15 cellular contexts compared by ENCODE assay signal in genomic region chrX:10062352-10062751, GRCh38.
DNase-seq lines count a peak whose midpoint lies in the region; ATAC-seq and TF ChIP-seq lines count a peak whose summit lies in the region.
"Had no signal": no experiment of that assay in that cellular context is flagged by ENCODE, and none has a peak within 500 bp of the region (broad histone marks: within the 10 kb centered on the region; RNA-seq: fewer than 3 reads in every experiment).

No MANE protein-coding gene starts in this region.

- intact Hi-C loops in activated B cell treated with CpG ODN at 0.5 μM for 24 hours (cut with micrococcal nuclease) = loop anchor here (5.0 kb wide), 1 partner anchor 50 kb away; no protein-coding TSS in a partner anchor

- H3K27ac Mint-ChIP-seq in activated B cell treated with CpG ODN at 0.5 μM for 24 hours = peak overlapping the region; percentile 8
- H3K27ac Mint-ChIP-seq in stimulated activated memory B cell treated with anti-CD40 and anti-IgM and Interleukin-4, amounts not matched to agents 10 μg/mL and 1 μg/mL and 100 μg/mL, for 72 hours = no peak overlapping the region
- H3K27ac Mint-ChIP-seq in activated naive CD8-positive, alpha-beta T cell treated with anti-CD3 and anti-CD28 coated beads, Interleukin-2, amount 50 U/mL, for 24 hours = no peak overlapping the region
- H3K27ac Mint-ChIP-seq: activated T-helper 1 cell treated with anti-CD3 and anti-CD28 coated beads, Interleukin-12 subunit alpha, Interleukin-12 subunit beta, Interleukin-2, Interleukin-4 antibody, amounts not matched to agents 30 ng/mL and 10 ng/mL and 1 ng/mL, durations not matched to agents 14 hours and 24 hours and 36 hours; CD4-positive, CD25-positive, alpha-beta regulatory T cell; naive thymus-derived CD4-positive, alpha-beta T cell had no signal

- peaks cover 43% of the 10 kb centered on the region for H3K4me1 Mint-ChIP-seq in activated B cell treated with CpG ODN at 0.5 μM for 24 hours
- peaks cover 67% of the 10 kb centered on the region for H3K4me1 Mint-ChIP-seq in stimulated activated memory B cell treated with anti-CD40 and anti-IgM and Interleukin-4, amounts not matched to agents 10 μg/mL and 1 μg/mL and 100 μg/mL, for 72 hours
- H3K4me1 Mint-ChIP-seq in activated naive CD8-positive, alpha-beta T cell treated with anti-CD3 and anti-CD28 coated beads, Interleukin-2, amount 50 U/mL, for 24 hours = peaks cover 11% of the 10 kb centered on the region

- DNase-seq in activated B cell treated with CpG ODN at 0.5 μM for 24 hours (no peak), NCI-H146 (lab: John Stamatoyannopoulos, UW) (no peak), GF-D8 (lab: John Stamatoyannopoulos, UW) (no peak)
- DNase-seq in activated naive CD8-positive, alpha-beta T cell treated with anti-CD3 and anti-CD28 coated beads, Interleukin-2, amount 50 U/mL, for 24 hours = no peak
- DNase-seq: activated CD4-positive, CD25-positive, alpha-beta regulatory T cell treated with anti-CD3 and anti-CD28 coated beads, Interleukin-2, amount 50 U/mL, for 72 hours; CD4-positive, CD25-positive, alpha-beta regulatory T cell; Karpas-422; naive thymus-derived CD4-positive, alpha-beta T cell; NCI-H2029 treated with DMSO at 0.1 percent for 48 hours; right lobe of liver had no signal

- no peak for TF ChIP-seq CTCF in activated B cell treated with CpG ODN at 0.5 μM for 24 hours (IDR thresholded peaks at IDR 0.05)

- ATAC-seq in GM18858 (IDR thresholded peaks at IDR 0.05; ENCODE audit: unreplicated experiment) = peak; percentile 58
- peak; percentile 80 for ATAC-seq in HG02870 (IDR thresholded peaks at IDR 0.05; ENCODE audit: unreplicated experiment)
- peak; percentile 83 for ATAC-seq in activated B cell treated with CpG ODN at 0.5 μM for 24 hours (ENCODE audit: low read depth)
- ATAC-seq in stimulated activated memory B cell treated with anti-CD40 and anti-IgM and Interleukin-4, amounts not matched to agents 10 μg/mL and 1 μg/mL and 100 μg/mL, for 72 hours = peak; percentile 83
- ATAC-seq in activated naive CD8-positive, alpha-beta T cell treated with anti-CD3 and anti-CD28 coated beads, Interleukin-2, amount 50 U/mL, for 24 hours = no peak
- ATAC-seq: gastroesophageal sphincter; naive thymus-derived CD4-positive, alpha-beta T cell; right lobe of liver had no signal

- H3K9me3 Mint-ChIP-seq in activated B cell treated with CpG ODN at 0.5 μM for 24 hours = no peaks in the 10 kb centered on the region
- no peaks in the 10 kb centered on the region for H3K9me3 Mint-ChIP-seq in stimulated activated memory B cell treated with anti-CD40 and anti-IgM and Interleukin-4, amounts not matched to agents 10 μg/mL and 1 μg/mL and 100 μg/mL, for 72 hours
- H3K9me3 Mint-ChIP-seq in activated naive CD8-positive, alpha-beta T cell treated with anti-CD3 and anti-CD28 coated beads, Interleukin-2, amount 50 U/mL, for 24 hours = no peaks in the 10 kb centered on the region
- H3K9me3 Mint-ChIP-seq: activated T-helper 1 cell treated with anti-CD3 and anti-CD28 coated beads, Interleukin-12 subunit alpha, Interleukin-12 subunit beta, Interleukin-2, Interleukin-4 antibody, amounts not matched to agents 30 ng/mL and 10 ng/mL and 1 ng/mL, durations not matched to agents 14 hours and 24 hours and 36 hours; CD4-positive, CD25-positive, alpha-beta regulatory T cell; naive thymus-derived CD4-positive, alpha-beta T cell had no signal

- peaks cover 23% of the 10 kb centered on the region for H3K36me3 Mint-ChIP-seq in activated B cell treated with CpG ODN at 0.5 μM for 24 hours (ENCODE audit: low read depth)
- H3K36me3 Mint-ChIP-seq in stimulated activated memory B cell treated with anti-CD40 and anti-IgM and Interleukin-4, amounts not matched to agents 10 μg/mL and 1 μg/mL and 100 μg/mL, for 72 hours = peaks cover 34% of the 10 kb centered on the region
- no peaks in the 10 kb centered on the region for H3K36me3 Mint-ChIP-seq in activated naive CD8-positive, alpha-beta T cell treated with anti-CD3 and anti-CD28 coated beads, Interleukin-2, amount 50 U/mL, for 24 hours (ENCODE audit: low read depth)
- H3K36me3 Mint-ChIP-seq: CD4-positive, CD25-positive, alpha-beta regulatory T cell had no signal

- peak overlapping the region; percentile 22 for H3K4me3 Mint-ChIP-seq in activated B cell treated with CpG ODN at 0.5 μM for 24 hours
- peak overlapping the region; percentile 7 for H3K4me3 Mint-ChIP-seq in stimulated activated memory B cell treated with anti-CD40 and anti-IgM and Interleukin-4, amounts not matched to agents 10 μg/mL and 1 μg/mL and 100 μg/mL, for 72 hours
- H3K4me3 Mint-ChIP-seq in activated naive CD8-positive, alpha-beta T cell treated with anti-CD3 and anti-CD28 coated beads, Interleukin-2, amount 50 U/mL, for 24 hours = no peak overlapping the region
- H3K4me3 Mint-ChIP-seq: activated T-helper 1 cell treated with anti-CD3 and anti-CD28 coated beads, Interleukin-12 subunit alpha, Interleukin-12 subunit beta, Interleukin-2, Interleukin-4 antibody, amounts not matched to agents 30 ng/mL and 10 ng/mL and 1 ng/mL, durations not matched to agents 14 hours and 24 hours and 36 hours; CD4-positive, CD25-positive, alpha-beta regulatory T cell; naive thymus-derived CD4-positive, alpha-beta T cell had no signal

- CTCF ChIA-PET in activated B cell treated with CpG ODN at 0.5 μM for 24 hours (lab: Charles Lee) = no interaction called here

- POLR2A ChIA-PET in activated B cell treated with CpG ODN at 0.5 μM for 24 hours (lab: Charles Lee) = interaction anchor here (1.6 kb wide), 1 partner anchor 49 kb away, joined by 3 read pairs; no protein-coding TSS in a partner anchor

- H3K27me3 Mint-ChIP-seq in activated B cell treated with CpG ODN at 0.5 μM for 24 hours = no peaks in the 10 kb centered on the region
- H3K27me3 Mint-ChIP-seq in stimulated activated memory B cell treated with anti-CD40 and anti-IgM and Interleukin-4, amounts not matched to agents 10 μg/mL and 1 μg/mL and 100 μg/mL, for 72 hours = no peaks in the 10 kb centered on the region
- H3K27me3 Mint-ChIP-seq in activated naive CD8-positive, alpha-beta T cell treated with anti-CD3 and anti-CD28 coated beads, Interleukin-2, amount 50 U/mL, for 24 hours = no peaks in the 10 kb centered on the region
- H3K27me3 Mint-ChIP-seq: CD4-positive, CD25-positive, alpha-beta regulatory T cell; naive thymus-derived CD4-positive, alpha-beta T cell had no signal
